In genomic region chr16:57479422-57480126, GRCh38 we compare ENCODE assay signal across 1 cellular context.
TF ChIP-seq lines count a peak whose summit lies in the region.

No MANE protein-coding gene starts in this region.

TF ChIP-seq in SK-N-SH treated with all-trans-retinoic acid at 6 μM for 48 hours, 23 proteins besides CTCF, POLR2A, EP300 and RAD21 (continued from another document):
- TF ChIP-seq TSHZ2 (CRISPR knock-in tag; IDR thresholded peaks at IDR 0.05) = no peak
- TF ChIP-seq BACH2 (CRISPR knock-in tag; IDR thresholded peaks at IDR 0.05; ENCODE audit: borderline replicate concordance) = no peak
- TF ChIP-seq SNAI2 (CRISPR knock-in tag; IDR thresholded peaks at IDR 0.05) = no peak
- TF ChIP-seq CREB5 (CRISPR knock-in tag; IDR thresholded peaks at IDR 0.05; ENCODE audit: low read depth) = no peak
